ENCODE assay signal across 9 cellular contexts in the genomic region with DNA sequence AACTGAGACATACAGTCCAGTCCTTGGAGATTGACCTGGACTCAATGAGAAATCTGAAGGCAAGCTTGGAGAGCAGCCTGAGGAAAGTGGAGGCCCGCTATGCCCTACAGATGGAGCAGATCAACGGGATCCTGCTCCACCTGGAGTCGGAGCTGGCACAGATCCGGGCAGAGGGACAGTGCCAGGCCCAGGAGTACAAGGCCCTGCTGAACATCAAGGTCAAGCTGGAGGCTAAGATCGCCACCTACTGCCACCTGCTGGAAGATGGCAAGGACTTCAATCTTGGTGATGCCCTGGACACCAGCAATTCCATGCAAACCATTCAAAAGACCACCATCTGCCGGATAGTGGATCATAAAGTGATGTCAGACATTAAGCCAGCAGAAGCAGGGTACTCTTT. TPM values are rescaled to one million over a fixed set of nuclear protein-coding genes. Genes with fewer than 3 reads are reported as not detected.
DNase-seq lines count a peak whose midpoint lies in the region; ATAC-seq and TF ChIP-seq lines count a peak whose summit lies in the region.
"Had no signal": no experiment of that assay in that cellular context is flagged by ENCODE, and none has a peak within 500 bp of the region (broad histone marks: within the 10 kb centered on the region; RNA-seq: fewer than 3 reads in every experiment).

No MANE protein-coding gene starts in this region.

- H3K4me3 Mint-ChIP-seq in H9 = no peak overlapping the region

- H3K4me1 ChIP-seq in H9 (ENCODE audit: insufficient read depth, low read length) (no peaks in the 10 kb centered on the region), spleen (no peaks in the 10 kb centered on the region)

- ATAC-seq in GM21737 (IDR thresholded peaks at IDR 0.05; ENCODE audit: unreplicated experiment) (no peak), GM21619 (IDR thresholded peaks at IDR 0.05; ENCODE audit: unreplicated experiment) (no peak)
- ATAC-seq: right cardiac atrium had no signal

- H3K14ac ChIP-seq in H9 (ENCODE audit: insufficient read depth, low read length) = no peak overlapping the region

- H3K36me3 Mint-ChIP-seq in H9 (ENCODE audit: insufficient read depth in 1 of 3, low read depth in 3 of 3) = peaks cover 7 to 9% (median 7%) of the 10 kb centered on the region in 3 experiments; a peak in 5 of 7 replicates

- H3K9me3 ChIP-seq in H9 (ENCODE audit: control insufficient read depth, low read depth, low read length) (peaks cover 6% of the 10 kb centered on the region), spleen (peaks cover 0 to 15% (median 0%) of the 10 kb centered on the region in 8 donors)

- H2BK5ac ChIP-seq in H9 (ENCODE audit: insufficient read length, low read length) = no peak overlapping the region

- H3K4me2 ChIP-seq in H9 (ENCODE audit: insufficient read depth, insufficient read length, low read length) = no peak overlapping the region

- no peak overlapping the region for H3K18ac ChIP-seq in H9 (ENCODE audit: insufficient read length, low read depth, low read length)

- peaks cover 22 to 55% of the 10 kb centered on the region in 2 experiments for H3K9me3 Mint-ChIP-seq in H9

- no peak overlapping the region for H2AFZ ChIP-seq in H9 (ENCODE audit: low read length)

- peak; percentile 18 for DNase-seq in COR-L47 (lab: John Stamatoyannopoulos, UW)
- DNase-seq in H9 = peak; percentile 67
- peak; percentile 41 for DNase-seq in activated CD4-positive, alpha-beta T cell treated with anti-CD3 and anti-CD28 coated beads for 48 hours
- DNase-seq in left kidney (ENCODE audit: low read depth, low spot score) = peak; percentile 26
- DNase-seq in spleen = no peak
- no peak for DNase-seq in NK-92 (lab: John Stamatoyannopoulos, UW; ENCODE audit: unreplicated experiment)

- H3K23ac ChIP-seq in H9 (ENCODE audit: insufficient read length, low read depth, low read length) = no peak overlapping the region

- H2AK5ac ChIP-seq in H9 (ENCODE audit: insufficient read length, low read length) = no peak overlapping the region

- no peak overlapping the region for H4K91ac ChIP-seq in H9 (ENCODE audit: insufficient read length, low read depth, low read length)

- TF ChIP-seq POLR2A in spleen (IDR thresholded peaks at IDR 0.05) = no peak

- H3K27me3 ChIP-seq in H9 (ENCODE audit: insufficient read depth, low read length) (no peaks in the 10 kb centered on the region), spleen (replicated peaks in 1 of 7) (peaks cover 0 to under 1% (median 0%) of the 10 kb centered on the region in 7 donors)

- H2BK120ac ChIP-seq in H9 (ENCODE audit: low read depth, low read length, poor library complexity, severe bottlenecking) = no peak overlapping the region

- no peak overlapping the region for H3K9ac ChIP-seq in H9 (ENCODE audit: extremely low read depth, insufficient read length, low read length)

- no peak overlapping the region for H4K5ac ChIP-seq in H9 (ENCODE audit: insufficient read length, low read depth, low read length)

- no CpG with 5 or more reads among the region's 6 CpGs for WGBS in H9 (ENCODE audit: extremely low coverage, insufficient read length, low lambda C conversion rate)
- 46 to 55% (median 48%) methylated on average over 6 of the region's 6 CpGs for WGBS in spleen, 5 donors

- no peak overlapping the region for H2BK20ac ChIP-seq in H9 (ENCODE audit: low read depth, low read length, poor library complexity, severe bottlenecking)

- H3K27me3 Mint-ChIP-seq in H9 (ENCODE audit: low read depth) = peaks cover under 1% of the 10 kb centered on the region; the same call in 1 of the 2 replicates

- H4K20me1 ChIP-seq in H9 (ENCODE audit: control insufficient read depth, insufficient read depth, insufficient read length) = no peaks in the 10 kb centered on the region

- no peak overlapping the region for H2BK15ac ChIP-seq in H9 (ENCODE audit: low read depth, low read length)

- no peak overlapping the region for H3K27ac Mint-ChIP-seq in H9

- no peaks in the 10 kb centered on the region for H3K36me3 ChIP-seq in spleen

- H3K4me1 Mint-ChIP-seq in H9 = no peaks in the 10 kb centered on the region

- no peak overlapping the region for H3T11ph ChIP-seq in H9 (ENCODE audit: low read length)

- H3K4ac ChIP-seq in H9 (ENCODE audit: low read depth, low read length) = no peak overlapping the region

- H3K79me2 ChIP-seq in H9 (ENCODE audit: insufficient read depth, low read length) = no peaks in the 10 kb centered on the region

- no peak overlapping the region for H4K8ac ChIP-seq in H9 (replicated peaks; ENCODE audit: insufficient read length, low read depth, low read length)

- intact Hi-C loops in spleen (cut with DNase I; ENCODE audit: low total_unique reads) = no loop called here

- H2BK12ac ChIP-seq in H9 (ENCODE audit: insufficient read length, low read depth, low read length) = no peak overlapping the region

- H3K23me2 ChIP-seq in H9 (ENCODE audit: insufficient read length, low read depth, low read length, poor library complexity, severe bottlenecking) = no peaks in the 10 kb centered on the region

- H3K79me1 ChIP-seq in H9 (ENCODE audit: insufficient read depth, low read depth, low read length, poor library complexity, severe bottlenecking) = no peaks in the 10 kb centered on the region

- H3K56ac ChIP-seq in H9 (ENCODE audit: insufficient read length, low read depth, low read length) = no peak overlapping the region

- H3K4me3 ChIP-seq in spleen = no peak overlapping the region

- H3K27ac ChIP-seq in H9 (ENCODE audit: insufficient read length, low read depth, low read length) (no peak overlapping the region), spleen (no peak overlapping the region)

- peak; percentile 59 for TF ChIP-seq CTCF in H9 (conservative IDR thresholded peaks at IDR 0.05)
- peak in 5 of 11 experiments; percentile 12 to 44 (median 36) for TF ChIP-seq CTCF in spleen (IDR thresholded peaks at IDR 0.05 in 8 of 11, conservative IDR thresholded peaks at IDR 0.05 in 3 of 11)

RNA-seq across cellular contexts. Expression of a gene that starts 20.4 kb away (rescaled TPM):
- total RNA-seq in H9 (2021) (0.22 and 0.26 TPM in 2 replicates), spleen (under 1 TPM; 0.07 to 0.51 (median 0.38) TPM)
- polyA plus RNA-seq in spleen = under 1 TPM; 0.03 to 0.07 (median 0.05) TPM

Comparison
In these comparisons a context has a peak if more than half of its experiments do, and no peak if none do; other contexts are left out.
1. DNase-seq: peak in COR-L47 (single experiment), H9 (single experiment), activated CD4-positive, alpha-beta T cell treated with anti-CD3 and anti-CD28 coated beads for 48 hours (single experiment) and left kidney (single experiment); none in spleen (single experiment) and NK-92 (single experiment).